ENCODE assay signal across 14 cellular contexts in the genomic region with DNA sequence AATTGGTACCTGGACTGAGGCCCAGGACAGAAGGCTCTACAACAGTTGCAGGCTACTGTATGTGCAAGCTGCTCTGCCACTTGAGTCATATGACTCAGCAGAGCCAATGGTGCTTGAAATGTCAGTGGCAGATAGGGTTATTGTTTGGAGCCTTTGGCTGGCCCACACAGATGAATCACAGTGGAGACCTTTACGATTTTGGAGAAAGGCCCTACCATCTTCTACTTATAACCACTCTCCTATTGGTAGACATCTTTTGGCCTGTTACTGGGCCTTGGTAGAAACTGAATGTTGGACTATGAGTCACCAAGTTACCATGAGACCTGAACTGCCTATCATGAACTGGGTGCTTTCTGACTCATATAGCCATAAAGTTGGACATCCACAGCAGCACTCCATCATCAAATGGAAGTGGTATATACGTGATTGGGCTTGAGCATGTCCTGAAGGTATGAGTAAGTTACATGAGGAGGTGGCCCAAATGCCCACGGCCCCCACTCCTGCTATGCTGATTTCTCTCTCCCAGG.
"Had no signal": no experiment of that assay in that cellular context is flagged by ENCODE, and none has a peak within 500 bp of the region (broad histone marks: within the 10 kb centered on the region; RNA-seq: fewer than 3 reads in every experiment).

No MANE protein-coding gene starts in this region.

- H3K36me3 Mint-ChIP-seq: naive B cell had no signal

- H3K9me3 ChIP-seq: ascending aorta, heart right ventricle, pancreas had no signal

- H3K27me3 ChIP-seq: ascending aorta, heart right ventricle, pancreas had no signal

- H3K36me3 ChIP-seq: ascending aorta, heart right ventricle, pancreas had no signal

- H3K4me3 ChIP-seq: ascending aorta, heart right ventricle, lung, pancreas had no signal

- DNase-seq: activated CD4-positive, alpha-beta T cell treated with anti-CD3 and anti-CD28 coated beads for 1 hour; activated CD4-positive, alpha-beta T cell treated with anti-CD3 and anti-CD28 coated beads, Interleukin-2, amount 50 U/mL, for 4 hours; activated naive CD4-positive, alpha-beta T cell; activated T-cell treated with anti-CD3 and anti-CD28 coated beads for 4 hours; central memory CD4-positive, alpha-beta T cell; cortex of kidney; effector memory CD4-positive, alpha-beta T cell; heart right ventricle; naive B cell; stimulated activated CD4-positive, alpha-beta T cell treated with anti-CD3 and anti-CD28 coated beads, Interleukin-2, amount 100 ng/mL, for 24 hours had no signal

- ATAC-seq: heart right ventricle, pancreas had no signal

- H3K27ac ChIP-seq: ascending aorta, heart right ventricle, pancreas had no signal

- H3K4me1 ChIP-seq: ascending aorta, heart right ventricle, pancreas had no signal

- H3K27ac Mint-ChIP-seq: T-helper 2 cell treated with Interferon-gamma antibody and Interleukin-4, amounts not matched to agents 5 μg/mL and 100 μg/mL, for 36 hours had no signal
